In genomic region chr1:165862448-165862847, GRCh38 we compare ENCODE assay signal across 1 cellular context.
TF ChIP-seq lines count a peak whose summit lies in the region.

No MANE protein-coding gene starts in this region.

TF ChIP-seq in GM12878, 131 proteins besides CTCF, POLR2A, EP300 and RAD21 (continued from another document):
- TF ChIP-seq, protein P1, sequence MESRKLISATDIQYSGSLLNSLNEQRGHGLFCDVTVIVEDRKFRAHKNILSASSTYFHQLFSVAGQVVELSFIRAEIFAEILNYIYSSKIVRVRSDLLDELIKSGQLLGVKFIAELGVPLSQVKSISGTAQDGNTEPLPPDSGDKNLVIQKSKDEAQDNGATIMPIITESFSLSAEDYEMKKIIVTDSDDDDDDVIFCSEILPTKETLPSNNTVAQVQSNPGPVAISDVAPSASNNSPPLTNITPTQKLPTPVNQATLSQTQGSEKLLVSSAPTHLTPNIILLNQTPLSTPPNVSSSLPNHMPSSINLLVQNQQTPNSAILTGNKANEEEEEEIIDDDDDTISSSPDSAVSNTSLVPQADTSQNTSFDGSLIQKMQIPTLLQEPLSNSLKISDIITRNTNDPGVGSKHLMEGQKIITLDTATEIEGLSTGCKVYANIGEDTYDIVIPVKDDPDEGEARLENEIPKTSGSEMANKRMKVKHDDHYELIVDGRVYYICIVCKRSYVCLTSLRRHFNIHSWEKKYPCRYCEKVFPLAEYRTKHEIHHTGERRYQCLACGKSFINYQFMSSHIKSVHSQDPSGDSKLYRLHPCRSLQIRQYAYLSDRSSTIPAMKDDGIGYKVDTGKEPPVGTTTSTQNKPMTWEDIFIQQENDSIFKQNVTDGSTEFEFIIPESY (IDR thresholded peaks at IDR 0.05) = no peak
- no peak for TF ChIP-seq SMARCA5 (IDR thresholded peaks at IDR 0.05)
- no peak for TF ChIP-seq ZNF622 (IDR thresholded peaks at IDR 0.05)
- TF ChIP-seq ZNF24 (IDR thresholded peaks at IDR 0.05) = no peak
